ENCODE assay signal across 1 cellular context in the genomic region with DNA sequence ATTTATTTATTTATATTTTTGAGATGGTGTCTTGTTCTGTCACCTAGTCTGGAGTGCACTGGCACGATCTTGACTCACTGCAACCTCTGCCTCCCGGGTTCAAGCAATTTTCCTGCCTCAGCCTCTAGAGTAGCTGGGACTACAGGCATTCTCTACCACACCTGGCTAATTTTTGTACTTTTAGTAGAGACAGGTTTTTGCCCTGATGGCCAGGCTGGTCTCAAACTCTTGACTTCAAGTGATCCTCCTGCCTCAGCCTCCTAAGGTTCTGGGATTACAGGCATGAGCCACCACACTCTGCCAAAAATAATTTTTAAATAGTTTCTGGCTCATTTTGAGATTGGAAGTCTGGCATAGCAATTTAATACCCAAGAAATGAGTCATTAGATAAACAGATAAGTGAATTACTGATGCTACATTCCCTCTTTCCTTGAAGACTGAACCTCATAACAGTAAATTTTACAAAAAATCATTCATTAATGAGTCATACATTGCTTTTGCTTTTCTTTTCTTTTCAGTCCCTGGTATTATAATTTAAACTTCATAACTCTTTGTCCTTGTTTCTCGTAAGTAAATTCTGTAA.
A peak's percentile ranks its signal among the peaks of the same experiment; 100 is the strongest.
TF ChIP-seq lines count a peak whose summit lies in the region.

No MANE protein-coding gene starts in this region.

TF ChIP-seq in SK-N-SH treated with all-trans-retinoic acid at 6 μM for 48 hours, 23 proteins besides CTCF, POLR2A, EP300 and RAD21 (continued from another document):
- TF ChIP-seq, protein P1, sequence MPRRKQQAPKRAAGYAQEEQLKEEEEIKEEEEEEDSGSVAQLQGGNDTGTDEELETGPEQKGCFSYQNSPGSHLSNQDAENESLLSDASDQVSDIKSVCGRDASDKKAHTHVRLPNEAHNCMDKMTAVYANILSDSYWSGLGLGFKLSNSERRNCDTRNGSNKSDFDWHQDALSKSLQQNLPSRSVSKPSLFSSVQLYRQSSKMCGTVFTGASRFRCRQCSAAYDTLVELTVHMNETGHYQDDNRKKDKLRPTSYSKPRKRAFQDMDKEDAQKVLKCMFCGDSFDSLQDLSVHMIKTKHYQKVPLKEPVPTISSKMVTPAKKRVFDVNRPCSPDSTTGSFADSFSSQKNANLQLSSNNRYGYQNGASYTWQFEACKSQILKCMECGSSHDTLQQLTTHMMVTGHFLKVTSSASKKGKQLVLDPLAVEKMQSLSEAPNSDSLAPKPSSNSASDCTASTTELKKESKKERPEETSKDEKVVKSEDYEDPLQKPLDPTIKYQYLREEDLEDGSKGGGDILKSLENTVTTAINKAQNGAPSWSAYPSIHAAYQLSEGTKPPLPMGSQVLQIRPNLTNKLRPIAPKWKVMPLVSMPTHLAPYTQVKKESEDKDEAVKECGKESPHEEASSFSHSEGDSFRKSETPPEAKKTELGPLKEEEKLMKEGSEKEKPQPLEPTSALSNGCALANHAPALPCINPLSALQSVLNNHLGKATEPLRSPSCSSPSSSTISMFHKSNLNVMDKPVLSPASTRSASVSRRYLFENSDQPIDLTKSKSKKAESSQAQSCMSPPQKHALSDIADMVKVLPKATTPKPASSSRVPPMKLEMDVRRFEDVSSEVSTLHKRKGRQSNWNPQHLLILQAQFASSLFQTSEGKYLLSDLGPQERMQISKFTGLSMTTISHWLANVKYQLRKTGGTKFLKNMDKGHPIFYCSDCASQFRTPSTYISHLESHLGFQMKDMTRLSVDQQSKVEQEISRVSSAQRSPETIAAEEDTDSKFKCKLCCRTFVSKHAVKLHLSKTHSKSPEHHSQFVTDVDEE (CRISPR knock-in tag; IDR thresholded peaks at IDR 0.05) = no peak
- TF ChIP-seq ZFP30 (CRISPR knock-in tag; IDR thresholded peaks at IDR 0.05) (no peak), GLIS3 (CRISPR knock-in tag; IDR thresholded peaks at IDR 0.05) (peak; percentile 72; the same call in 1 of the 2 replicates), ZNF8 (CRISPR knock-in tag; IDR thresholded peaks at IDR 0.05) (no peak)
- TF ChIP-seq, protein P2, sequence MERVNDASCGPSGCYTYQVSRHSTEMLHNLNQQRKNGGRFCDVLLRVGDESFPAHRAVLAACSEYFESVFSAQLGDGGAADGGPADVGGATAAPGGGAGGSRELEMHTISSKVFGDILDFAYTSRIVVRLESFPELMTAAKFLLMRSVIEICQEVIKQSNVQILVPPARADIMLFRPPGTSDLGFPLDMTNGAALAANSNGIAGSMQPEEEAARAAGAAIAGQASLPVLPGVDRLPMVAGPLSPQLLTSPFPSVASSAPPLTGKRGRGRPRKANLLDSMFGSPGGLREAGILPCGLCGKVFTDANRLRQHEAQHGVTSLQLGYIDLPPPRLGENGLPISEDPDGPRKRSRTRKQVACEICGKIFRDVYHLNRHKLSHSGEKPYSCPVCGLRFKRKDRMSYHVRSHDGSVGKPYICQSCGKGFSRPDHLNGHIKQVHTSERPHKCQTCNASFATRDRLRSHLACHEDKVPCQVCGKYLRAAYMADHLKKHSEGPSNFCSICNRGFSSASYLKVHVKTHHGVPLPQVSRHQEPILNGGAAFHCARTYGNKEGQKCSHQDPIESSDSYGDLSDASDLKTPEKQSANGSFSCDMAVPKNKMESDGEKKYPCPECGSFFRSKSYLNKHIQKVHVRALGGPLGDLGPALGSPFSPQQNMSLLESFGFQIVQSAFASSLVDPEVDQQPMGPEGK (CRISPR knock-in tag; IDR thresholded peaks at IDR 0.05; ENCODE audit: borderline replicate concordance) = peak; percentile 72; the same call in 1 of the 2 replicates
- TF ChIP-seq, protein P3, sequence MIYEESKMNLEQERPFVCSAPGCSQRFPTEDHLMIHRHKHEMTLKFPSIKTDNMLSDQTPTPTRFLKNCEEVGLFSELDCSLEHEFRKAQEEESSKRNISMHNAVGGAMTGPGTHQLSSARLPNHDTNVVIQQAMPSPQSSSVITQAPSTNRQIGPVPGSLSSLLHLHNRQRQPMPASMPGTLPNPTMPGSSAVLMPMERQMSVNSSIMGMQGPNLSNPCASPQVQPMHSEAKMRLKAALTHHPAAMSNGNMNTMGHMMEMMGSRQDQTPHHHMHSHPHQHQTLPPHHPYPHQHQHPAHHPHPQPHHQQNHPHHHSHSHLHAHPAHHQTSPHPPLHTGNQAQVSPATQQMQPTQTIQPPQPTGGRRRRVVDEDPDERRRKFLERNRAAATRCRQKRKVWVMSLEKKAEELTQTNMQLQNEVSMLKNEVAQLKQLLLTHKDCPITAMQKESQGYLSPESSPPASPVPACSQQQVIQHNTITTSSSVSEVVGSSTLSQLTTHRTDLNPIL (CRISPR knock-in tag; IDR thresholded peaks at IDR 0.05; ENCODE audit: low read depth) = peak; percentile 70; the same call in 1 of the 2 replicates
